In genomic region chr5:91091471-91092234, GRCh38 we compare ENCODE assay signal across 23 cellular contexts.
"Had no signal": no experiment of that assay in that cellular context is flagged by ENCODE, and none has a peak within 500 bp of the region (broad histone marks: within the 10 kb centered on the region; RNA-seq: fewer than 3 reads in every experiment).

No MANE protein-coding gene starts in this region.

- H3K27me3 ChIP-seq: esophagus squamous epithelium, gastroesophageal sphincter, right atrium auricular region, sigmoid colon, testis, transverse colon had no signal

- H3K4me3 ChIP-seq: esophagus squamous epithelium, gastroesophageal sphincter, lung, right atrium auricular region, sigmoid colon, skin epidermis, testis, transverse colon had no signal

- H3K9me3 Mint-ChIP-seq: dendritic cell treated with granulocyte-macrophage colony-stimulating factor and Interleukin-4, amounts not matched to agents 40 ng/mL and 50 ng/mL, for 4 days; effector memory CD8-positive, alpha-beta T cell; nephron; stimulated activated naive B cell treated with anti-CD40 and anti-IgM and Interleukin-4, amounts not matched to agents 10 μg/mL and 1 μg/mL and 100 μg/mL, for 72 hours; stimulated activated naive CD8-positive, alpha-beta T cell treated with anti-CD3 and anti-CD28 coated beads, Interleukin-15, amount 100 ng/mL, for 72 hours had no signal

- H3K27ac ChIP-seq: esophagus squamous epithelium, gastroesophageal sphincter, right atrium auricular region, sigmoid colon, skin epidermis, testis, transverse colon had no signal

- ATAC-seq: effector memory CD8-positive, alpha-beta T cell; gastroesophageal sphincter; left cardiac atrium; left ventricle myocardium superior; stimulated activated naive B cell treated with anti-CD40 and anti-IgM and Interleukin-4, amounts not matched to agents 10 μg/mL and 1 μg/mL and 100 μg/mL, for 72 hours; stimulated activated naive CD8-positive, alpha-beta T cell treated with anti-CD3 and anti-CD28 coated beads, Interleukin-15, amount 100 ng/mL, for 72 hours had no signal

- H3K36me3 ChIP-seq: esophagus squamous epithelium, gastroesophageal sphincter, right atrium auricular region, sigmoid colon, transverse colon had no signal

- DNase-seq: effector memory CD8-positive, alpha-beta T cell; esophagus squamous epithelium; foreskin fibroblast; glutamatergic neuron; kidney; left cardiac atrium; left ventricle myocardium superior; mesenchymal stem cell; naive B cell; sigmoid colon; stimulated activated CD4-positive, alpha-beta T cell treated with anti-CD3 and anti-CD28 coated beads, Interleukin-2, amount 100 ng/mL, for 24 hours; stimulated activated CD4-positive, alpha-beta T cell treated with anti-CD3 and anti-CD28 coated beads, Interleukin-4, amount 100 ng/mL, for 4 hours; stimulated activated naive B cell treated with anti-CD40 and anti-IgM and Interleukin-4, amounts not matched to agents 10 μg/mL and 1 μg/mL and 100 μg/mL, for 72 hours; stimulated activated naive CD8-positive, alpha-beta T cell treated with anti-CD3 and anti-CD28 coated beads, Interleukin-15, amount 100 ng/mL, for 72 hours; testis; transverse colon had no signal

- H3K27me3 Mint-ChIP-seq: dendritic cell treated with granulocyte-macrophage colony-stimulating factor and Interleukin-4, amounts not matched to agents 40 ng/mL and 50 ng/mL, for 4 days; effector memory CD8-positive, alpha-beta T cell; naive B cell; stimulated activated naive B cell treated with anti-CD40 and anti-IgM and Interleukin-4, amounts not matched to agents 10 μg/mL and 1 μg/mL and 100 μg/mL, for 72 hours; stimulated activated naive CD8-positive, alpha-beta T cell treated with anti-CD3 and anti-CD28 coated beads, Interleukin-15, amount 100 ng/mL, for 72 hours had no signal

- H3K4me3 Mint-ChIP-seq: dendritic cell treated with granulocyte-macrophage colony-stimulating factor and Interleukin-4, amounts not matched to agents 40 ng/mL and 50 ng/mL, for 4 days; effector memory CD8-positive, alpha-beta T cell; naive B cell; nephron; stimulated activated naive B cell treated with anti-CD40 and anti-IgM and Interleukin-4, amounts not matched to agents 10 μg/mL and 1 μg/mL and 100 μg/mL, for 72 hours; stimulated activated naive CD8-positive, alpha-beta T cell treated with anti-CD3 and anti-CD28 coated beads, Interleukin-15, amount 100 ng/mL, for 72 hours had no signal

- H3K4me1 Mint-ChIP-seq: naive B cell; nephron; stimulated activated naive B cell treated with anti-CD40 and anti-IgM and Interleukin-4, amounts not matched to agents 10 μg/mL and 1 μg/mL and 100 μg/mL, for 72 hours had no signal

- H3K36me3 Mint-ChIP-seq: naive B cell; stimulated activated naive B cell treated with anti-CD40 and anti-IgM and Interleukin-4, amounts not matched to agents 10 μg/mL and 1 μg/mL and 100 μg/mL, for 72 hours had no signal

- H3K4me1 ChIP-seq: right atrium auricular region, testis had no signal

- H3K9me3 ChIP-seq: esophagus squamous epithelium, gastroesophageal sphincter, right atrium auricular region, sigmoid colon, testis, transverse colon had no signal

- FAIRE-seq: colon, kidney had no signal

- H3K27ac Mint-ChIP-seq: dendritic cell treated with granulocyte-macrophage colony-stimulating factor and Interleukin-4, amounts not matched to agents 40 ng/mL and 50 ng/mL, for 4 days; effector memory CD8-positive, alpha-beta T cell; naive B cell; nephron; stimulated activated naive B cell treated with anti-CD40 and anti-IgM and Interleukin-4, amounts not matched to agents 10 μg/mL and 1 μg/mL and 100 μg/mL, for 72 hours; stimulated activated naive CD8-positive, alpha-beta T cell treated with anti-CD3 and anti-CD28 coated beads, Interleukin-15, amount 100 ng/mL, for 72 hours had no signal
